ENCODE assay signal across 8 cellular contexts in the genomic region with DNA sequence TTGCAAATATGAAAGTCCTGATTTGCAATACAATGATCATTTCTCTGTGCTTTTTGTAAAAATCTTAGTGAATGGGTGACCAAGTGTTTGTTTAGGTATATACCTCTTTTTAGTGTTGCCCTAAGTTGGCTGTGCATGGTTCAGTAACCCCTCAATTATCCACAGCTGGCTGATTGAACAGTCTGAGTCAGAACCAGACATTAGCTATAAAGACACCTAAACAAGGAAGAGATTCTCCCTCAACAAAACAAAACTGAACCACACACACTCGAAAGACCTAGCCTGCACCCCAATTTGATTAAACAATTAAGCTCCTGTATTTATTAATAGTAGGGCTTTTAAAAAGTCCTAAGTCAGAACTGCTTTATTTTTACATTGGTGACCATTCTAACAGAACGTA. TPM values are rescaled to one million over a fixed set of nuclear protein-coding genes. Genes with fewer than 3 reads are reported as not detected.
DNase-seq lines count a peak whose midpoint lies in the region; ATAC-seq and TF ChIP-seq lines count a peak whose summit lies in the region.

No MANE protein-coding gene starts in this region.

- peaks cover 50% of the 10 kb centered on the region for H3K4me1 Mint-ChIP-seq in CD14-positive monocyte
- peaks cover 26% of the 10 kb centered on the region for H3K4me1 Mint-ChIP-seq in MCF 10A (ENCODE audit: insufficient read depth, unreplicated experiment)

- POLR2A ChIA-PET in MCF 10A (lab: Yijun Ruan, JAX): interaction anchor here (0.7 to 7.3 kb wide), 7 partner anchors 14 to 136 kb away, joined by 3 to 150 read pairs (median 5); partner anchors contain the start of genes PHTF2 and TMEM60

- TF ChIP-seq CTCF in CD14-positive monocyte (IDR thresholded peaks at IDR 0.05) (no peak), MCF 10A (IDR thresholded peaks at IDR 0.05; ENCODE audit: unreplicated experiment) (no peak), brain microvascular endothelial cell (IDR thresholded peaks at IDR 0.05; ENCODE audit: low read depth, low read length, missing control alignments) (no peak), ovary (IDR thresholded peaks at IDR 0.05) (no peak)

- peaks cover 11% of the 10 kb centered on the region for H3K4me1 ChIP-seq in ovary (ENCODE audit: insufficient read depth)

- H3K27me3 ChIP-seq in brain microvascular endothelial cell (replicated peaks) (no peaks in the 10 kb centered on the region), ovary (no peaks in the 10 kb centered on the region)

- ATAC-seq in GM19043 (IDR thresholded peaks at IDR 0.05; ENCODE audit: low read depth, unreplicated experiment) (peak; percentile 34), HG03469 (IDR thresholded peaks at IDR 0.05; ENCODE audit: unreplicated experiment) (peak; percentile 25)

- peak overlapping the region in 1 of 2 donors; percentile 23 for H3K4me3 Mint-ChIP-seq in CD14-positive monocyte
- H3K4me3 Mint-ChIP-seq in MCF 10A (ENCODE audit: unreplicated experiment): peak overlapping the region; percentile 98

- H3K9me3 Mint-ChIP-seq in CD14-positive monocyte (no peaks in the 10 kb centered on the region), MCF 10A (ENCODE audit: unreplicated experiment) (no peaks in the 10 kb centered on the region)

- 13 to 23% (median 18%) methylated on average over 2 of the region's 2 CpGs for WGBS in ovary, 3 donors

- TF ChIP-seq POLR2A in ovary (IDR thresholded peaks at IDR 0.05): no peak

- no TSS peak for BruUV-seq in MCF 10A (replicated peaks; lab: Mats Ljungman, UMichigan)

- H3K36me3 ChIP-seq in brain microvascular endothelial cell (replicated peaks): no peaks in the 10 kb centered on the region
- H3K36me3 ChIP-seq in ovary: no peaks in the 10 kb centered on the region

- in situ Hi-C loops in brain microvascular endothelial cell (cut with HindIII; ENCODE audit: low pct_ligation_motif_present, low sequenced_read_pairs): no loop called here

- no peaks in the 10 kb centered on the region for H3K27me3 Mint-ChIP-seq in CD14-positive monocyte (ENCODE audit: low read depth in 3 of 3)
- no peaks in the 10 kb centered on the region for H3K27me3 Mint-ChIP-seq in MCF 10A (ENCODE audit: insufficient read depth, unreplicated experiment)

- no peak for DNase-seq in CD14-positive monocyte (ENCODE audit: low spot score)
- no peak for DNase-seq in MCF 10A (ENCODE audit: unreplicated experiment)
- peak; percentile 84 for DNase-seq in renal cortical epithelial cell (ENCODE audit: low read depth)
- no peak for DNase-seq in brain microvascular endothelial cell
- DNase-seq in stimulated activated naive CD4-positive, alpha-beta T cell treated with Interleukin-2 at 50 U/mL for 16 hours (lab: John Stamatoyannopoulos, UW): no peak
- DNase-seq in ovary: no peak

- H3K27ac ChIP-seq in brain microvascular endothelial cell (no peak overlapping the region), ovary (no peak overlapping the region)

- TF ChIP-seq EP300 in ovary (IDR thresholded peaks at IDR 0.05): no peak

- H3K27ac Mint-ChIP-seq in CD14-positive monocyte (peak overlapping the region in 4 of 7 donors; percentile 20 to 86 (median 50)), MCF 10A (ENCODE audit: low read depth, unreplicated experiment) (peak overlapping the region; percentile 57)

- H3K4me3 ChIP-seq in brain microvascular endothelial cell (ENCODE audit: low read depth, low read length): no peak overlapping the region
- no peak overlapping the region for H3K4me3 ChIP-seq in ovary

- CTCF ChIA-PET in MCF 10A (lab: Yijun Ruan, JAX): interaction anchor here (0.7 to 2.4 kb wide), 7 partner anchors 19 to 62 kb away, joined by 3 to 20 read pairs (median 3); no protein-coding TSS in a partner anchor

- peaks cover 5 to 15% of the 10 kb centered on the region in 2 donors for H3K36me3 Mint-ChIP-seq in CD14-positive monocyte
- H3K36me3 Mint-ChIP-seq in MCF 10A (ENCODE audit: insufficient read depth, unreplicated experiment): peaks cover 24% of the 10 kb centered on the region

- intact Hi-C loops in CD14-positive monocyte (cut with micrococcal nuclease): loop anchor here in 1 of 2 donors (5.0 kb wide), 1 partner anchor 98 kb away; the partner anchor contains the start of genes PHTF2 and TMEM60
- intact Hi-C loops in MCF 10A (cut with micrococcal nuclease): no loop called here
- intact Hi-C loops in ovary (cut with DNase I): no loop called here

- no peaks in the 10 kb centered on the region for H3K9me3 ChIP-seq in ovary

RNA-seq across cellular contexts. Expression of gene RSBN1L, which starts 2.8 kb away (rescaled TPM):
- polyA plus RNA-seq in CD14-positive monocyte (1 to 10 TPM; 1.3 to 2.2 TPM), ovary (10 to 100 TPM; 12.4 to 19.1 TPM)
- total RNA-seq in MCF 10A (2022) (10.9 and 12.1 TPM in 2 replicates), renal cortical epithelial cell (9.9 and 24.5 TPM in 2 replicates), ovary (10 to 100 TPM; 13.8 to 28.3 (median 26.2) TPM)
